Comparison of ENCODE assay signal across 2 cellular contexts in the genomic region with DNA sequence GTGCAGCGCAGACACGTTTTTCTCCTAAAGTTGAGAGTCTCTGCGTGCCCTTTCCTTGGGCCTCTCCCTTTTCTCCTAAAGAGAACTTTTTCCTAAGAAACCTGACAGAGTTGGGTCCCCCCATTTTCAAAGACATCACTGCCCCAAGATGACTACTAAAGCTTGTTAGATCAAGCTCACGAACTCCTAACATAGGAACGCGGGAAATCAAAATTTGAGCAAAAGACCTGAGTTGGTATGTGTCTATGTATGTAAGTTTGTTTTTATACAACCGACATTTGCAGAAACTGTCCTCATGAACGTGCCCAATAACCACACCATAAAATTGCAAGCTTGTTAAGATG.
TF ChIP-seq lines count a peak whose summit lies in the region.

No MANE protein-coding gene starts in this region.

TF ChIP-seq in A549, 52 proteins besides CTCF, POLR2A, EP300 and RAD21:
- TF ChIP-seq HOXB5 (CRISPR knock-in tag; IDR thresholded peaks at IDR 0.05), result no peak
- TF ChIP-seq CHD2 (IDR thresholded peaks at IDR 0.05; ENCODE audit: low read length, partially characterized antibody), result no peak
- no peak for TF ChIP-seq EHF (CRISPR knock-in tag; IDR thresholded peaks at IDR 0.05)
- no peak for TF ChIP-seq NPAS2 (CRISPR knock-in tag; IDR thresholded peaks at IDR 0.05; ENCODE audit: borderline replicate concordance)
- no peak for TF ChIP-seq CHD4 (IDR thresholded peaks at IDR 0.05; ENCODE audit: borderline replicate concordance)
- TF ChIP-seq, protein P1, sequence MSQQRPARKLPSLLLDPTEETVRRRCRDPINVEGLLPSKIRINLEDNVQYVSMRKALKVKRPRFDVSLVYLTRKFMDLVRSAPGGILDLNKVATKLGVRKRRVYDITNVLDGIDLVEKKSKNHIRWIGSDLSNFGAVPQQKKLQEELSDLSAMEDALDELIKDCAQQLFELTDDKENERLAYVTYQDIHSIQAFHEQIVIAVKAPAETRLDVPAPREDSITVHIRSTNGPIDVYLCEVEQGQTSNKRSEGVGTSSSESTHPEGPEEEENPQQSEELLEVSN (IDR thresholded peaks at IDR 0.05; ENCODE audit: borderline replicate concordance, low read depth), result no peak
- no peak for TF ChIP-seq CEBPB (IDR thresholded peaks at IDR 0.05)
- no peak for TF ChIP-seq FOSL2 (IDR thresholded peaks at IDR 0.05)
- no peak for TF ChIP-seq FOSL2 (CRISPR knock-in tag; IDR thresholded peaks at IDR 0.05)
- no peak for TF ChIP-seq PHF8 (IDR thresholded peaks at IDR 0.05; ENCODE audit: borderline replicate concordance, low read depth)
- no peak for TF ChIP-seq ZSCAN20 (CRISPR knock-in tag; IDR thresholded peaks at IDR 0.05)
- TF ChIP-seq RARB (CRISPR knock-in tag; IDR thresholded peaks at IDR 0.05), result no peak
- no peak for TF ChIP-seq MYC (IDR thresholded peaks at IDR 0.05; ENCODE audit: borderline replicate concordance, low read length)
- TF ChIP-seq RNF2 (IDR thresholded peaks at IDR 0.05; ENCODE audit: borderline replicate concordance, low read depth), result no peak
- no peak for TF ChIP-seq KDM1A (IDR thresholded peaks at IDR 0.05; ENCODE audit: low read depth)
- no peak for TF ChIP-seq KDM5A (IDR thresholded peaks at IDR 0.05)
- TF ChIP-seq, protein P2, sequence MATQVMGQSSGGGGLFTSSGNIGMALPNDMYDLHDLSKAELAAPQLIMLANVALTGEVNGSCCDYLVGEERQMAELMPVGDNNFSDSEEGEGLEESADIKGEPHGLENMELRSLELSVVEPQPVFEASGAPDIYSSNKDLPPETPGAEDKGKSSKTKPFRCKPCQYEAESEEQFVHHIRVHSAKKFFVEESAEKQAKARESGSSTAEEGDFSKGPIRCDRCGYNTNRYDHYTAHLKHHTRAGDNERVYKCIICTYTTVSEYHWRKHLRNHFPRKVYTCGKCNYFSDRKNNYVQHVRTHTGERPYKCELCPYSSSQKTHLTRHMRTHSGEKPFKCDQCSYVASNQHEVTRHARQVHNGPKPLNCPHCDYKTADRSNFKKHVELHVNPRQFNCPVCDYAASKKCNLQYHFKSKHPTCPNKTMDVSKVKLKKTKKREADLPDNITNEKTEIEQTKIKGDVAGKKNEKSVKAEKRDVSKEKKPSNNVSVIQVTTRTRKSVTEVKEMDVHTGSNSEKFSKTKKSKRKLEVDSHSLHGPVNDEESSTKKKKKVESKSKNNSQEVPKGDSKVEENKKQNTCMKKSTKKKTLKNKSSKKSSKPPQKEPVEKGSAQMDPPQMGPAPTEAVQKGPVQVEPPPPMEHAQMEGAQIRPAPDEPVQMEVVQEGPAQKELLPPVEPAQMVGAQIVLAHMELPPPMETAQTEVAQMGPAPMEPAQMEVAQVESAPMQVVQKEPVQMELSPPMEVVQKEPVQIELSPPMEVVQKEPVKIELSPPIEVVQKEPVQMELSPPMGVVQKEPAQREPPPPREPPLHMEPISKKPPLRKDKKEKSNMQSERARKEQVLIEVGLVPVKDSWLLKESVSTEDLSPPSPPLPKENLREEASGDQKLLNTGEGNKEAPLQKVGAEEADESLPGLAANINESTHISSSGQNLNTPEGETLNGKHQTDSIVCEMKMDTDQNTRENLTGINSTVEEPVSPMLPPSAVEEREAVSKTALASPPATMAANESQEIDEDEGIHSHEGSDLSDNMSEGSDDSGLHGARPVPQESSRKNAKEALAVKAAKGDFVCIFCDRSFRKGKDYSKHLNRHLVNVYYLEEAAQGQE (IDR thresholded peaks at IDR 0.05), result no peak
- TF ChIP-seq HEYL (CRISPR knock-in tag; IDR thresholded peaks at IDR 0.05), result no peak
- no peak for TF ChIP-seq JUNB (IDR thresholded peaks at IDR 0.05)
- TF ChIP-seq FOXS1 (CRISPR knock-in tag; IDR thresholded peaks at IDR 0.05), result no peak
- TF ChIP-seq, protein P3, sequence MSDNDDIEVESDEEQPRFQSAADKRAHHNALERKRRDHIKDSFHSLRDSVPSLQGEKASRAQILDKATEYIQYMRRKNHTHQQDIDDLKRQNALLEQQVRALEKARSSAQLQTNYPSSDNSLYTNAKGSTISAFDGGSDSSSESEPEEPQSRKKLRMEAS (IDR thresholded peaks at IDR 0.05), result no peak

TF ChIP-seq in HepG2, 621 proteins besides CTCF, POLR2A, EP300 and RAD21:
- TF ChIP-seq ERF (CRISPR knock-in tag; IDR thresholded peaks at IDR 0.05) (no peak), ZNF317 (CRISPR knock-in tag; IDR thresholded peaks at IDR 0.05) (no peak), FOSL1 (CRISPR knock-in tag; IDR thresholded peaks at IDR 0.05; ENCODE audit: borderline replicate concordance) (no peak), RFXANK (CRISPR knock-in tag; IDR thresholded peaks at IDR 0.05) (no peak), ZFP36 (IDR thresholded peaks at IDR 0.05; ENCODE audit: borderline replicate concordance, low read depth, low read length, partially characterized antibody) (no peak), ZNF225 (CRISPR knock-in tag; IDR thresholded peaks at IDR 0.05) (no peak), CCAR2 (optimal IDR thresholded peaks at IDR 0.05; ENCODE audit: low read depth, low read length) (no peak), ZNF20 (CRISPR knock-in tag; IDR thresholded peaks at IDR 0.05) (no peak), POLR2G (IDR thresholded peaks at IDR 0.05; ENCODE audit: low read depth, low read length) (no peak), SIX4 (CRISPR knock-in tag; IDR thresholded peaks at IDR 0.05) (no peak), ZNF562 (CRISPR knock-in tag; IDR thresholded peaks at IDR 0.05; ENCODE audit: borderline replicate concordance) (no peak), ZNF260 (CRISPR knock-in tag; IDR thresholded peaks at IDR 0.05; ENCODE audit: borderline replicate concordance, low read depth) (no peak), XRCC5 (optimal IDR thresholded peaks at IDR 0.05; ENCODE audit: low read length) (no peak), KDM3A (CRISPR knock-in tag; IDR thresholded peaks at IDR 0.05; ENCODE audit: low read depth) (no peak)
- TF ChIP-seq, protein P4, sequence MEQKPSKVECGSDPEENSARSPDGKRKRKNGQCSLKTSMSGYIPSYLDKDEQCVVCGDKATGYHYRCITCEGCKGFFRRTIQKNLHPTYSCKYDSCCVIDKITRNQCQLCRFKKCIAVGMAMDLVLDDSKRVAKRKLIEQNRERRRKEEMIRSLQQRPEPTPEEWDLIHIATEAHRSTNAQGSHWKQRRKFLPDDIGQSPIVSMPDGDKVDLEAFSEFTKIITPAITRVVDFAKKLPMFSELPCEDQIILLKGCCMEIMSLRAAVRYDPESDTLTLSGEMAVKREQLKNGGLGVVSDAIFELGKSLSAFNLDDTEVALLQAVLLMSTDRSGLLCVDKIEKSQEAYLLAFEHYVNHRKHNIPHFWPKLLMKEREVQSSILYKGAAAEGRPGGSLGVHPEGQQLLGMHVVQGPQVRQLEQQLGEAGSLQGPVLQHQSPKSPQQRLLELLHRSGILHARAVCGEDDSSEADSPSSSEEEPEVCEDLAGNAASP (CRISPR knock-in tag; IDR thresholded peaks at IDR 0.05; ENCODE audit: borderline replicate concordance), result no peak
- TF ChIP-seq, protein P5, sequence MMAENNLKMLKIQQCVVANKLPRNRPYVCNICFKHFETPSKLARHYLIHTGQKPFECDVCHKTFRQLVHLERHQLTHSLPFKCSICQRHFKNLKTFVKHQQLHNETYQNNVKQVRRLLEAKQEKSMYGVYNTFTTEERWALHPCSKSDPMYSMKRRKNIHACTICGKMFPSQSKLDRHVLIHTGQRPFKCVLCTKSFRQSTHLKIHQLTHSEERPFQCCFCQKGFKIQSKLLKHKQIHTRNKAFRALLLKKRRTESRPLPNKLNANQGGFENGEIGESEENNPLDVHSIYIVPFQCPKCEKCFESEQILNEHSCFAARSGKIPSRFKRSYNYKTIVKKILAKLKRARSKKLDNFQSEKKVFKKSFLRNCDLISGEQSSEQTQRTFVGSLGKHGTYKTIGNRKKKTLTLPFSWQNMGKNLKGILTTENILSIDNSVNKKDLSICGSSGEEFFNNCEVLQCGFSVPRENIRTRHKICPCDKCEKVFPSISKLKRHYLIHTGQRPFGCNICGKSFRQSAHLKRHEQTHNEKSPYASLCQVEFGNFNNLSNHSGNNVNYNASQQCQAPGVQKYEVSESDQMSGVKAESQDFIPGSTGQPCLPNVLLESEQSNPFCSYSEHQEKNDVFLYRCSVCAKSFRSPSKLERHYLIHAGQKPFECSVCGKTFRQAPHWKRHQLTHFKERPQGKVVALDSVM (CRISPR knock-in tag; IDR thresholded peaks at IDR 0.05), result no peak
